ENCODE assay signal across 16 cellular contexts in the genomic region with DNA sequence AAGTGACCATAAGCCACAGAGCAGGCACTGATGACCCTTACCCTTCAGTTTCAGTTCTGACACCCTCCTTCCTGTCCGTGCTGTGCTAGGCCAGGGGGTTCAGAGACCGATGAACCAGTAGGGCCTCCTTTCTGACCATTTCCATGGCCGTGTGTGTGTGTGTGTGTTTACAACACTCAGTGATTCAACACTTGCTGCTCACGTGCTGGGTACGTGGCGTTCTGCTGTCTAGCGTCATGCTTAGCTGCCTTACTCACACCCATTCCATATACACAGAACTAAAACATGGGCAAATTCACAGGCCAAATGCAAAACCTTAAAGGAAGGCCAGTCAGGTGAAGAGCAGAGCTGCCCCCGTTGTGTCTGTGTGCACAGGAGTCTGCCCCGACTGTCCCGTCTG.
DNase-seq lines count a peak whose midpoint lies in the region; ATAC-seq, FAIRE-seq and TF ChIP-seq lines count a peak whose summit lies in the region.
"Had no signal": no experiment of that assay in that cellular context is flagged by ENCODE, and none has a peak within 500 bp of the region (broad histone marks: within the 10 kb centered on the region; RNA-seq: fewer than 3 reads in every experiment).

No MANE protein-coding gene starts in this region.

- CTCF ChIA-PET in IMR-90 (lab: Yijun Ruan, JAX) (no interaction called here), K562 (lab: Yijun Ruan, JAX; ENCODE audit: low intra/inter-chr PET ratio) (no interaction called here), OCI-LY7 (lab: Charles Lee; ENCODE audit: unreplicated experiment) (no interaction called here)

- H3K4me1 ChIP-seq in IMR-90 (ENCODE audit: control insufficient read depth, insufficient read depth, low read length) (no peaks in the 10 kb centered on the region), K562 (replicated peaks in 1 of 2; ENCODE audit: control insufficient read depth in 2 of 2, insufficient read depth in 2 of 2, low read length in 2 of 2) (no peaks in the 10 kb centered on the region), mesenchymal stem cell (ENCODE audit: control insufficient read depth, insufficient read depth, low read depth, low read length) (no peaks in the 10 kb centered on the region), OCI-LY7 (ENCODE audit: insufficient read depth, low read length, poor library complexity, severe bottlenecking) (no peaks in the 10 kb centered on the region)

- no peak overlapping the region for H3K23ac ChIP-seq in IMR-90 (ENCODE audit: low read depth, low read length)
- H3K23ac ChIP-seq in mesenchymal stem cell (ENCODE audit: low read length in 2 of 2): no peak overlapping the region

- H4K91ac ChIP-seq in IMR-90 (ENCODE audit: insufficient read depth, low read depth, low read length) (no peak overlapping the region), mesenchymal stem cell (ENCODE audit: low read length) (no peak overlapping the region)

- H3K79me1 ChIP-seq in IMR-90 (ENCODE audit: low read depth in 1 of 2, low read length in 2 of 2) (no peaks in the 10 kb centered on the region), mesenchymal stem cell (replicated peaks; ENCODE audit: low read length, poor library complexity, severe bottlenecking) (no peaks in the 10 kb centered on the region)

- no peak overlapping the region for H3K56ac ChIP-seq in IMR-90 (ENCODE audit: extremely low read depth, insufficient read depth, low read length)

- TF ChIP-seq POLR2A in IMR-90 (IDR thresholded peaks at IDR 0.05; ENCODE audit: low read depth, low read length) (no peak), K562 (conservative IDR thresholded peaks at IDR 0.05) (no peak)

- H2AK5ac ChIP-seq in IMR-90 (ENCODE audit: low read depth, low read length) (no peak overlapping the region), mesenchymal stem cell (ENCODE audit: low read length, severe bottlenecking) (no peak overlapping the region)

- no peaks in the 10 kb centered on the region for H4K20me1 ChIP-seq in IMR-90 (ENCODE audit: insufficient read depth, low read length)
- H4K20me1 ChIP-seq in K562 (replicated peaks; ENCODE audit: control insufficient read depth, insufficient read depth, low read length): no peaks in the 10 kb centered on the region
- H4K20me1 ChIP-seq in OCI-LY7 (ENCODE audit: insufficient read depth, low read length): no peaks in the 10 kb centered on the region
- H4K20me1 ChIP-seq: BLaER1 treated with 17β-estradiol and CSF1 and Interleukin-3, amounts not matched to agents 10 nM and 100 nM had no signal

- H3K9me2 ChIP-seq in OCI-LY7 (ENCODE audit: insufficient read depth, low read length): no peaks in the 10 kb centered on the region

- no peak for TF ChIP-seq CTCF in IMR-90 (conservative IDR thresholded peaks at IDR 0.05; ENCODE audit: low read depth, low read length)
- TF ChIP-seq CTCF in K562 (IDR thresholded peaks at IDR 0.05 in 2 of 3, conservative IDR thresholded peaks at IDR 0.05 in 1 of 3; ENCODE audit: insufficient read depth in 2 of 3, low read depth in 1 of 3, low read length in 3 of 3): no peak
- no peak for TF ChIP-seq CTCF in OCI-LY7 (conservative IDR thresholded peaks at IDR 0.05; ENCODE audit: low read length)

- no peak overlapping the region for H3K18ac ChIP-seq in IMR-90 (ENCODE audit: low read depth, low read length)
- no peak overlapping the region for H3K18ac ChIP-seq in mesenchymal stem cell (ENCODE audit: low read depth in 1 of 2, low read length in 2 of 2)

- peak; percentile 52 for FAIRE-seq in K562 (lab: Jason Lieb, UNC)
- FAIRE-seq: G401.6, GM12891, H54 had no signal

- no peak overlapping the region for H2BK15ac ChIP-seq in IMR-90 (ENCODE audit: low read depth, low read length)
- no peak overlapping the region for H2BK15ac ChIP-seq in mesenchymal stem cell (ENCODE audit: low read depth, poor library complexity, severe bottlenecking)

- BruUV-seq in IMR-90 (replicated peaks; lab: Mats Ljungman, UMichigan) (no TSS peak), K562 (replicated peaks; lab: Mats Ljungman, UMichigan) (no TSS peak), OCI-LY7 (replicated peaks; lab: Mats Ljungman, UMichigan) (no TSS peak)

- in situ Hi-C loops in IMR-90 (cut with MboI; ENCODE audit: low sequenced_read_pairs): no loop called here
- in situ Hi-C loops in K562 (cut with MboI): no loop called here

- H2BK120ac ChIP-seq in IMR-90 (ENCODE audit: low read depth, low read length) (no peak overlapping the region), mesenchymal stem cell (ENCODE audit: low read depth, low read length) (no peak overlapping the region)

- H2BK5ac ChIP-seq in IMR-90 (ENCODE audit: low read depth, low read length, poor library complexity, severe bottlenecking) (no peak overlapping the region), mesenchymal stem cell (ENCODE audit: low read depth, low read length, poor library complexity, severe bottlenecking) (no peak overlapping the region)

- ATAC-seq in IMR-90 (ENCODE audit: low read depth) (no peak), K562 (no peak)

- dilution Hi-C loops in IMR-90 (cut with HindIII; ENCODE audit: low sequenced_read_pairs, unreplicated experiment): no loop called here

- 100% methylated on average over 2 of the region's 10 CpGs; no CpG with 5 or more reads in 1 of the 2 experiments for WGBS in IMR-90 (ENCODE audit: extremely low coverage in 2 of 2, insufficient read length in 1 of 2), 2 experiments
- WGBS in K562 (ENCODE audit: insufficient coverage, low coverage, missing lambda C conversion rate): 9% methylated on average over 10 of the region's 10 CpGs
- WGBS in mesenchymal stem cell: 76% methylated on average over 5 of the region's 10 CpGs

- H3K14ac ChIP-seq in IMR-90 (replicated peaks; ENCODE audit: low read depth, low read length): no peak overlapping the region
- H3K14ac ChIP-seq in mesenchymal stem cell (ENCODE audit: low read length in 2 of 2): no peak overlapping the region

- no peak overlapping the region for H2AK9ac ChIP-seq in IMR-90 (replicated peaks; ENCODE audit: low read depth, low read length, poor library complexity)

- H4K5ac ChIP-seq in IMR-90 (ENCODE audit: low read depth, low read length): no peak overlapping the region

- H3K4me2 ChIP-seq in IMR-90 (ENCODE audit: low read depth, low read length): no peak overlapping the region
- H3K4me2 ChIP-seq in K562 (ENCODE audit: insufficient read depth, low read length): no peak overlapping the region
- no peak overlapping the region for H3K4me2 ChIP-seq in mesenchymal stem cell (ENCODE audit: low read length, poor library complexity, severe bottlenecking)
- no peak overlapping the region for H3K4me2 ChIP-seq in OCI-LY7 (ENCODE audit: low read length)

- no peak overlapping the region for H2AFZ ChIP-seq in IMR-90 (replicated peaks; ENCODE audit: low read length, poor library complexity)
- peak overlapping the region; percentile 40; the same call in 1 of the 2 replicates for H2AFZ ChIP-seq in K562 (ENCODE audit: low read depth, low read length)
- no peak overlapping the region for H2AFZ ChIP-seq in mesenchymal stem cell (ENCODE audit: low read depth, low read length)
- no peak overlapping the region for H2AFZ ChIP-seq in OCI-LY7 (ENCODE audit: low read length)
- H2AFZ ChIP-seq: GM23248 had no signal

- no peak overlapping the region for H3K4ac ChIP-seq in IMR-90 (ENCODE audit: low read depth, low read length)
- H3K4ac ChIP-seq in mesenchymal stem cell (ENCODE audit: low read depth in 1 of 2, low read length in 2 of 2): no peak overlapping the region

- no peak overlapping the region for H3K4me3 ChIP-seq in IMR-90 (ENCODE audit: insufficient read depth, low read depth, low read length)
- no peak overlapping the region for H3K4me3 ChIP-seq in K562
- peak overlapping the region in 1 of 2 experiments; percentile 15 for H3K4me3 ChIP-seq in mesenchymal stem cell (ENCODE audit: insufficient read depth in 1 of 2, low read depth in 1 of 2, low read length in 2 of 2)
- H3K4me3 ChIP-seq in OCI-LY7 (ENCODE audit: low read depth, low read length, poor library complexity, severe bottlenecking): no peak overlapping the region
- H3K4me3 ChIP-seq: BLaER1 treated with 17β-estradiol and CSF1 and Interleukin-3, amounts not matched to agents 10 nM and 100 nM; GM23248 had no signal

- H3K9ac ChIP-seq in IMR-90 (ENCODE audit: low read depth, low read length): no peak overlapping the region
- no peak overlapping the region for H3K9ac ChIP-seq in K562 (ENCODE audit: insufficient read depth in 1 of 2, low read depth in 2 of 2, low read length in 2 of 2)
- no peak overlapping the region for H3K9ac ChIP-seq in mesenchymal stem cell (ENCODE audit: low read length)
- H3K9ac ChIP-seq: BLaER1 treated with 17β-estradiol and CSF1 and Interleukin-3, amounts not matched to agents 10 nM and 100 nM; GM23248 had no signal

- peak; percentile 7 for DNase-seq in EL
- peak; percentile 8 for DNase-seq in IMR-90
- no peak for DNase-seq in K562 (ENCODE audit: extremely low read depth in 1 of 4, low spot score in 3 of 4)
- DNase-seq in mesenchymal stem cell: peak; percentile 59
- no peak for DNase-seq in OCI-LY7 (ENCODE audit: low spot score)
- DNase-seq in NCI-H748 (lab: John Stamatoyannopoulos, UW; ENCODE audit: unreplicated experiment): no peak
- DNase-seq in NCI-H2029 (lab: John Stamatoyannopoulos, UW): no peak
- DNase-seq: ACHN; CD4-positive, CD25-positive, alpha-beta regulatory T cell; DMS53; GM23248; KBM-7 had no signal

- POLR2A ChIA-PET in IMR-90 (lab: Charles Lee; ENCODE audit: unreplicated experiment): no interaction called here
- POLR2A ChIA-PET in K562 (lab: Yijun Ruan, JAX): interaction anchor here (0.5 kb wide), 1 partner anchor 177 kb away, joined by 3 read pairs; no protein-coding TSS in a partner anchor
- POLR2A ChIA-PET in OCI-LY7 (lab: Charles Lee): interaction anchor here (0.6 kb wide), 1 partner anchor 147 kb away, joined by 4 read pairs; no protein-coding TSS in a partner anchor

- no peak overlapping the region for H4K8ac ChIP-seq in IMR-90 (ENCODE audit: low read depth in 2 of 2, low read length in 2 of 2)
- H4K8ac ChIP-seq in mesenchymal stem cell (ENCODE audit: low read length): no peak overlapping the region

- no peaks in the 10 kb centered on the region for H3K79me2 ChIP-seq in K562 (ENCODE audit: control insufficient read depth, insufficient read depth, low read length)
- H3K79me2 ChIP-seq in OCI-LY7 (ENCODE audit: insufficient read depth, low read depth, low read length): no peaks in the 10 kb centered on the region

- intact Hi-C loops in IMR-90 (cut with micrococcal nuclease) (no loop called here), K562 (cut with micrococcal nuclease) (no loop called here), OCI-LY7 (cut with micrococcal nuclease; ENCODE audit: unreplicated experiment) (no loop called here)

- H3K36me3 ChIP-seq in IMR-90 (ENCODE audit: control insufficient read depth, insufficient read depth, low read length): no peaks in the 10 kb centered on the region
- H3K36me3 ChIP-seq in K562 (ENCODE audit: control insufficient read depth, insufficient read depth, low read length): no peaks in the 10 kb centered on the region
- no peaks in the 10 kb centered on the region for H3K36me3 ChIP-seq in mesenchymal stem cell (ENCODE audit: control insufficient read depth in 1 of 2, insufficient read depth in 2 of 2, low read depth in 1 of 2, low read length in 2 of 2)
- H3K36me3 ChIP-seq in OCI-LY7 (ENCODE audit: insufficient read depth, low read length): no peaks in the 10 kb centered on the region

- H3K27ac ChIP-seq in IMR-90 (ENCODE audit: insufficient read depth, low read length) (no peak overlapping the region), K562 (ENCODE audit: extremely low read depth, low read depth, low read length) (no peak overlapping the region), mesenchymal stem cell (ENCODE audit: low read length, poor library complexity, severe bottlenecking) (no peak overlapping the region), OCI-LY7 (ENCODE audit: low read depth, low read length, poor library complexity, severe bottlenecking) (no peak overlapping the region)
- H3K27ac ChIP-seq: BLaER1 treated with 17β-estradiol and CSF1 and Interleukin-3, amounts not matched to agents 10 nM and 100 nM; GM23248 had no signal

- peaks cover 14% of the 10 kb centered on the region for H3K9me3 ChIP-seq in IMR-90 (ENCODE audit: control insufficient read depth, insufficient read depth, low read length)
- peaks cover 19% of the 10 kb centered on the region for H3K9me3 ChIP-seq in K562 (replicated peaks; ENCODE audit: control insufficient read depth, insufficient read depth, low read depth, low read length)
- peaks cover 51% of the 10 kb centered on the region for H3K9me3 ChIP-seq in mesenchymal stem cell (ENCODE audit: control insufficient read depth, low read length)
- H3K9me3 ChIP-seq in OCI-LY7 (ENCODE audit: low read length): no peaks in the 10 kb centered on the region

- no peak for TF ChIP-seq EP300 in K562 (IDR thresholded peaks at IDR 0.05; ENCODE audit: low read length)

- H2BK20ac ChIP-seq in IMR-90 (ENCODE audit: low read depth, low read length): no peak overlapping the region

- H2BK12ac ChIP-seq in mesenchymal stem cell (ENCODE audit: low read length in 2 of 2): no peak overlapping the region

- H3K27me3 ChIP-seq in IMR-90 (ENCODE audit: control insufficient read depth, insufficient read depth, low read length): peaks cover 11% of the 10 kb centered on the region
- peaks cover 5 to 12% of the 10 kb centered on the region in 2 experiments; a peak in 4 of 5 replicates for H3K27me3 ChIP-seq in K562 (ENCODE audit: control insufficient read depth in 2 of 2, insufficient read depth in 2 of 2, low read length in 2 of 2)
- peaks cover under 1 to 8% of the 10 kb centered on the region in 2 experiments for H3K27me3 ChIP-seq in mesenchymal stem cell (ENCODE audit: control insufficient read depth in 1 of 2, insufficient read depth in 1 of 2, low read length in 2 of 2)
- H3K27me3 ChIP-seq: BLaER1 treated with 17β-estradiol and CSF1 and Interleukin-3, amounts not matched to agents 10 nM and 100 nM had no signal

- H3K9me1 ChIP-seq in IMR-90 (ENCODE audit: insufficient read depth, low read length) (no peaks in the 10 kb centered on the region), K562 (ENCODE audit: control insufficient read depth, insufficient read depth, low read length) (no peaks in the 10 kb centered on the region)

- no peak for TF ChIP-seq RAD21 in IMR-90 (IDR thresholded peaks at IDR 0.05; ENCODE audit: low read length)
- TF ChIP-seq RAD21 in K562 (CRISPR knock-in tag; conservative IDR thresholded peaks at IDR 0.05 in 1 of 2, IDR thresholded peaks at IDR 0.05 in 1 of 2): no peak

Comparison
In these comparisons a context has a peak if more than half of its experiments do, and no peak if none do; other contexts are left out.
1. DNase-seq: peak in EL (single experiment), IMR-90 (single experiment) and mesenchymal stem cell (single experiment); none in K562 (0 of 4), OCI-LY7 (single experiment), NCI-H748 (single experiment) and NCI-H2029 (single experiment).